1 cellular context compared by ENCODE assay signal in genomic region chr17:75398279-75398678, GRCh38.
TF ChIP-seq lines count a peak whose summit lies in the region.

No MANE protein-coding gene starts in this region.

TF ChIP-seq in K562, 482 proteins besides CTCF, POLR2A, EP300 and RAD21:
- TF ChIP-seq ZNF280B (CRISPR knock-in tag; IDR thresholded peaks at IDR 0.05) (no peak), ZNF121 (CRISPR knock-in tag; conservative IDR thresholded peaks at IDR 0.05) (0 out of 2 replicates have a peak, but pooled peaks have one; percentile 6)
